In the genomic region with DNA sequence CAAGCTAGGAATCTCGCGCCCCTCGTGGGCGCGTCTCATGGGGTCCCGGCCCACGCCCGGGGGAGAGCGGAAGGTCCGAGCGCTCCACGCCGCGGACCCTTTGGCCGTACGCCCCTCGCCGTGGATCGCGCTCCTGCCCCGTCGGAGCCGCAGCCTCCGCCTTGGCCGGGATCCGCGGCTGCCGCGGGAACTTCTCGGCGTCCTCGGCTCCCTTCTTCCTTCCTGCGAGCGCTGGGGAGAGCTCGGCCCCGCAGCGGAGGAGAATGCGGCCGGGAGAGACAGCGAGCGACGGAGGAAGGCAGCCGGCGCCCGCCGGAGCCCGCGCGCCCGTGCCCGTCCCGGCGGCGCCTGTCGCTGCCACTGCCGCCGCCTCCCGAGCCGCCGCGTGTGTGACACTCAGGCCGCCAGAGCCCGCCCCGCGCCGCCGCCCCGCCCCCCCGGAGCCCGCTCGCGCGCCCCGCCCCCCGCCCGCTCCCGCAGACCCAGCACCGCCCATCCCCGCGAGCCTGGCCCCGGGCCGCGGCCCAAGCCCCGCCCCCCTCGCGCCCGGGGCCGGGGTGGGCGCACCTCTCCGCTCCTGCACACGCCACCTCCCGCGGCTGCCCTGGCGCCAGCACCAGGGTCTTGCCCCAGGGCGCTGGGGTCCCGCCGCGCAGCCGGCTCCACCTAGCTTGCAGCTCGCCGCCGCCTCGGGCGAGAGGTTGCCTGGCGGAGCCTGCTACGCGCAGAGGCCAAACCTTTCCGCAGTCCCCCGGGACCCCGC, we compare ENCODE assay signal across 1 cellular context.
TF ChIP-seq lines count a peak whose summit lies in the region.

A gene with protein sequence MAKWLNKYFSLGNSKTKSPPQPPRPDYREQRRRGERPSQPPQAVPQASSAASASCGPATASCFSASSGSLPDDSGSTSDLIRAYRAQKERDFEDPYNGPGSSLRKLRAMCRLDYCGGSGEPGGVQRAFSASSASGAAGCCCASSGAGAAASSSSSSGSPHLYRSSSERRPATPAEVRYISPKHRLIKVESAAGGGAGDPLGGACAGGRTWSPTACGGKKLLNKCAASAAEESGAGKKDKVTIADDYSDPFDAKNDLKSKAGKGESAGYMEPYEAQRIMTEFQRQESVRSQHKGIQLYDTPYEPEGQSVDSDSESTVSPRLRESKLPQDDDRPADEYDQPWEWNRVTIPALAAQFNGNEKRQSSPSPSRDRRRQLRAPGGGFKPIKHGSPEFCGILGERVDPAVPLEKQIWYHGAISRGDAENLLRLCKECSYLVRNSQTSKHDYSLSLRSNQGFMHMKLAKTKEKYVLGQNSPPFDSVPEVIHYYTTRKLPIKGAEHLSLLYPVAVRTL (minus strand): TSS at position 362 of the 763 bp plus-strand sequence. CDS start 582 bp downstream, outside the sequence.

TF ChIP-seq in IMR-90, 13 proteins besides CTCF, POLR2A, EP300 and RAD21:
- TF ChIP-seq CHD1 (IDR thresholded peaks at IDR 0.05; ENCODE audit: low read depth, low read length) (no peak), CEBPB (IDR thresholded peaks at IDR 0.05; ENCODE audit: low read depth, low read length) (no peak), RFX5 (IDR thresholded peaks at IDR 0.05; ENCODE audit: low read depth, low read length) (no peak), MAZ (IDR thresholded peaks at IDR 0.05; ENCODE audit: borderline replicate concordance, low read depth, low read length) (peak; percentile 9; the same call in 1 of the 2 replicates), BHLHE40 (IDR thresholded peaks at IDR 0.05; ENCODE audit: low read depth, low read length) (peak; percentile 55; the same call in 1 of the 2 replicates), USF2 (IDR thresholded peaks at IDR 0.05; ENCODE audit: low read depth, low read length) (no peak), FOS (IDR thresholded peaks at IDR 0.05; ENCODE audit: low read depth, low read length) (no peak), SMC3 (IDR thresholded peaks at IDR 0.05; ENCODE audit: low read depth, low read length) (no peak; the same call in 1 of the 2 replicates), MXI1 (IDR thresholded peaks at IDR 0.05; ENCODE audit: borderline replicate concordance, low read depth, low read length) (peak; percentile 61; the same call in 1 of the 2 replicates)
TF ChIP-seq in IMR-90: peak in this region for 3.
